In genomic region chr2:43279317-43279840, GRCh38 we compare ENCODE assay signal across 2 cellular contexts.
TF ChIP-seq lines count a peak whose summit lies in the region.

No MANE protein-coding gene starts in this region.

TF ChIP-seq in liver, 16 proteins besides CTCF, POLR2A, EP300 and RAD21 (continued from another document):
- no peak for TF ChIP-seq REST (IDR thresholded peaks at IDR 0.05)
- TF ChIP-seq ZBTB33 (IDR thresholded peaks at IDR 0.05): no peak
- TF ChIP-seq MAX (IDR thresholded peaks at IDR 0.05): no peak
- TF ChIP-seq YY1 (IDR thresholded peaks at IDR 0.05): no peak
- TF ChIP-seq JUND (IDR thresholded peaks at IDR 0.05): no peak

TF ChIP-seq in HepG2, 621 proteins besides CTCF, POLR2A, EP300 and RAD21 (continued from another document):
- TF ChIP-seq ZHX2 (IDR thresholded peaks at IDR 0.05; ENCODE audit: low read depth) (no peak), ZHX2 (CRISPR knock-in tag; IDR thresholded peaks at IDR 0.05; ENCODE audit: borderline replicate concordance) (no peak), ZNF260 (CRISPR knock-in tag; IDR thresholded peaks at IDR 0.05; ENCODE audit: borderline replicate concordance, low read depth) (no peak), E2F1 (CRISPR knock-in tag; IDR thresholded peaks at IDR 0.05) (no peak), AKNA (CRISPR knock-in tag; IDR thresholded peaks at IDR 0.05; ENCODE audit: borderline replicate concordance) (no peak), BRF2 (CRISPR knock-in tag; IDR thresholded peaks at IDR 0.05) (no peak)
